ENCODE assay signal across 8 cellular contexts in the genomic region with DNA sequence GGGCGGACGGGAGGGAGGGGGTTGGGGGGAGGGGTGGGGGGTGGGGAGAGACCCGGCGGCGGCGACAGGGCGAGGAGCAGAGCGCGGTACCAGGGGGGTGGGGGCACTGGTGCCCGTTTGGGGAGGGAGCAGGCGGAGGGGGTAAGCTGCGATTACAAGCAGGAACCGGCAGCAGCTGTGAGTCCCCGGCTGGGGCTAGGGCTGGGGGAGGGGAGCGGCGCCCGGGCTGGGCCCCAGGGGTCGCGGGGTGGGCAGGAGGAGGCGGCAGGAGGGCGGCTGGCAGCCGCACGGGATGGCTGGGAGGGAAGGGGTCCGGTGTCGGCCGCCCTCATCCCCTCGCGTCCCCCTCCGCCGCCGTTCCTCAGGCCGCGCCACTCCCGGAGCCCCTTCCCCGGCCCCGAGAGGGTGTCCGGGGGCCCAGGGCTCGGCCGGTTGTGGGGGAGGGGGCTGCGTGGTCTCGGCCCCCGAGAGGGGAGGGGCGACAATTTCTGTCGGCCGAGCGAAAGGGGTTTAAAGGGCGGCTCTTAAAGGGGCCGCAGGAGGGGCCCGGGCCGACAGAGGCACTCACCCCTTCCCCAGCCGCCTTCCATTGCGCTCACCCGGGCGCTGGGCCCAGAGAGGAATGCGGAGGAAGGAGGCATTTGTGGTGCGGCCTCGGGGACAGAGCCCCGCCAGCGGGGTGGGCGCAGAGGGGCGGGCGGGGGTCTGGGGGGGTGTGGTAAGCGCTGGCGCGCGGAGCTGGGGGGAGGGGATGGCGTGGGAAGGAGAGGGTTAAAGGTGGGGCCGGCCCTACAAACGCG. TPM values are rescaled to one million over a fixed set of nuclear protein-coding genes. Genes with fewer than 3 reads are reported as not detected.
DNase-seq lines count a peak whose midpoint lies in the region; ATAC-seq and TF ChIP-seq lines count a peak whose summit lies in the region.

A gene with protein sequence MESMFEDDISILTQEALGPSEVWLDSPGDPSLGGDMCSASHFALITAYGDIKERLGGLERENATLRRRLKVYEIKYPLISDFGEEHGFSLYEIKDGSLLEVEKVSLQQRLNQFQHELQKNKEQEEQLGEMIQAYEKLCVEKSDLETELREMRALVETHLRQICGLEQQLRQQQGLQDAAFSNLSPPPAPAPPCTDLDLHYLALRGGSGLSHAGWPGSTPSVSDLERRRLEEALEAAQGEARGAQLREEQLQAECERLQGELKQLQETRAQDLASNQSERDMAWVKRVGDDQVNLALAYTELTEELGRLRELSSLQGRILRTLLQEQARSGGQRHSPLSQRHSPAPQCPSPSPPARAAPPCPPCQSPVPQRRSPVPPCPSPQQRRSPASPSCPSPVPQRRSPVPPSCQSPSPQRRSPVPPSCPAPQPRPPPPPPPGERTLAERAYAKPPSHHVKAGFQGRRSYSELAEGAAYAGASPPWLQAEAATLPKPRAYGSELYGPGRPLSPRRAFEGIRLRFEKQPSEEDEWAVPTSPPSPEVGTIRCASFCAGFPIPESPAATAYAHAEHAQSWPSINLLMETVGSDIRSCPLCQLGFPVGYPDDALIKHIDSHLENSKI (plus strand): TSS at position 144 of the 800 bp plus-strand sequence. CDS start 1,952 bp downstream, outside the sequence.

- WGBS in neuronal stem cell (ENCODE audit: extremely low coverage in 2 of 2, insufficient read length in 2 of 2, insufficient replicate concordance in 1 of 2), 2 donors: no CpG with 5 or more reads among the region's 70 CpGs

- H3K9ac ChIP-seq in OCI-LY1 (ENCODE audit: low read length): peak within 1 kb of the TSS; percentile 75
- peak within 1 kb of the TSS; percentile 94 for H3K9ac ChIP-seq in neuronal stem cell (ENCODE audit: low read depth, low read length, poor library complexity)

- H3K79me2 ChIP-seq in OCI-LY1 (ENCODE audit: insufficient read depth, low read length): no peaks in the 10 kb centered on the region

- H3K27me3 ChIP-seq in OCI-LY1 (ENCODE audit: insufficient read depth, low read length) (no peaks in the 10 kb centered on the region), neuronal stem cell (ENCODE audit: control insufficient read depth in 3 of 3, insufficient read depth in 3 of 3, low read depth in 1 of 3, low read length in 3 of 3) (no peaks in the 10 kb centered on the region)

- no peak for ATAC-seq in HG03196 (IDR thresholded peaks at IDR 0.05; ENCODE audit: unreplicated experiment)

- DNase-seq in NCI-H510A (lab: John Stamatoyannopoulos, UW): peak; percentile 31
- DNase-seq in NCI-H510A treated with DMSO at 0.1 percent for 48 hours (lab: John Stamatoyannopoulos, UW): no peak
- peak; percentile 54 for DNase-seq in activated gamma-delta T cell (lab: John Stamatoyannopoulos, UW)
- peak in 1 of 2 donors; percentile 67 for DNase-seq in foreskin fibroblast
- DNase-seq in neuronal stem cell (ENCODE audit: low spot score): peak; percentile 88
- no peak for DNase-seq in NCI-H187 treated with DMSO at 0.1 percent for 48 hours (lab: John Stamatoyannopoulos, UW)

- peak within 1 kb of the TSS; percentile 98 for H3K18ac ChIP-seq in neuronal stem cell (ENCODE audit: low read length)

- H3K4me2 ChIP-seq in OCI-LY1 (ENCODE audit: low read length) (peak within 1 kb of the TSS; percentile 98), neuronal stem cell (ENCODE audit: insufficient read depth, low read length, poor library complexity, severe bottlenecking) (peak within 1 kb of the TSS; percentile 95)

- H3K36me3 ChIP-seq in OCI-LY1 (ENCODE audit: insufficient read depth, low read length): peaks cover 6% of the 10 kb centered on the region; the same call in 1 of the 2 replicates
- peaks cover 4 to 9% of the 10 kb centered on the region in 2 donors for H3K36me3 ChIP-seq in neuronal stem cell (replicated peaks in 1 of 2; ENCODE audit: control insufficient read depth in 2 of 2, insufficient read depth in 2 of 2, low read length in 2 of 2)

- peak within 1 kb of the TSS; percentile 87 for H2AK5ac ChIP-seq in neuronal stem cell (ENCODE audit: low read depth, low read length)

- H2AFZ ChIP-seq in OCI-LY1 (ENCODE audit: low read length) (no peak within 1 kb of the TSS), neuronal stem cell (ENCODE audit: low read length) (peak within 1 kb of the TSS; percentile 88)

- H2BK5ac ChIP-seq in neuronal stem cell (ENCODE audit: low read length): peak within 1 kb of the TSS; percentile 77

- H4K8ac ChIP-seq in neuronal stem cell (ENCODE audit: low read depth, low read length): no peak within 1 kb of the TSS

- H3K27ac ChIP-seq in OCI-LY1 (ENCODE audit: low read depth, low read length, poor library complexity, severe bottlenecking) (peak within 1 kb of the TSS; percentile 91), neuronal stem cell (replicated peaks; ENCODE audit: low read length) (peak within 1 kb of the TSS; percentile 88)

- peak within 1 kb of the TSS; percentile 95 for H3K23ac ChIP-seq in neuronal stem cell (ENCODE audit: low read depth, low read length, poor library complexity)

- peak within 1 kb of the TSS; percentile 61 for H3K4me3 ChIP-seq in OCI-LY1 (ENCODE audit: low read depth, low read length, poor library complexity, severe bottlenecking)
- peak within 1 kb of the TSS; percentile 70 to 82 for H3K4me3 ChIP-seq in foreskin fibroblast (ENCODE audit: low read depth in 1 of 2, low read length in 2 of 2)
- H3K4me3 ChIP-seq in neuronal stem cell (ENCODE audit: low read length in 2 of 2): peak within 1 kb of the TSS; percentile 75 to 94

- H2BK120ac ChIP-seq in neuronal stem cell (ENCODE audit: low read depth, low read length): peak within 1 kb of the TSS; percentile 68

- H3K4me1 ChIP-seq in OCI-LY1 (ENCODE audit: insufficient read depth, low read length, severe bottlenecking): peaks cover 40% of the 10 kb centered on the region
- H3K4me1 ChIP-seq in neuronal stem cell (ENCODE audit: control insufficient read depth in 2 of 2, insufficient read depth in 1 of 2, low read depth in 1 of 2, low read length in 2 of 2): peaks cover 20 to 26% of the 10 kb centered on the region in 2 donors

- H3F3A ChIP-seq in OCI-LY1 (ENCODE audit: insufficient read depth, low read length): peaks cover 3% of the 10 kb centered on the region; the same call in 1 of the 2 replicates

- H4K91ac ChIP-seq in neuronal stem cell (ENCODE audit: low read depth, low read length, poor library complexity): no peak within 1 kb of the TSS

- peak within 1 kb of the TSS; percentile 78 for H3K14ac ChIP-seq in neuronal stem cell (ENCODE audit: low read length)

- H3K9me3 ChIP-seq in OCI-LY1 (ENCODE audit: low read length) (no peaks in the 10 kb centered on the region), neuronal stem cell (replicated peaks in 1 of 2; ENCODE audit: control insufficient read depth in 2 of 2, insufficient read depth in 1 of 2, low read depth in 1 of 2, low read length in 2 of 2) (no peaks in the 10 kb centered on the region)

- no peak within 1 kb of the TSS for H3K4ac ChIP-seq in neuronal stem cell (ENCODE audit: low read length)

- no peaks in the 10 kb centered on the region for H4K20me1 ChIP-seq in OCI-LY1 (ENCODE audit: insufficient read depth, low read length)

- TF ChIP-seq CTCF in OCI-LY1 (IDR thresholded peaks at IDR 0.05; ENCODE audit: low read length): no peak
- TF ChIP-seq CTCF in foreskin fibroblast (IDR thresholded peaks at IDR 0.05; ENCODE audit: low read depth, low read length): no peak

- no peaks in the 10 kb centered on the region for H3K9me2 ChIP-seq in OCI-LY1 (ENCODE audit: low read depth, low read length)

- H2BK15ac ChIP-seq in neuronal stem cell (ENCODE audit: low read length): peak within 1 kb of the TSS; percentile 94

- peak within 1 kb of the TSS; percentile 92 for H2BK12ac ChIP-seq in neuronal stem cell (ENCODE audit: low read length)

- H3K79me1 ChIP-seq in neuronal stem cell (ENCODE audit: low read depth, low read length): peaks cover 8% of the 10 kb centered on the region

RNA-seq across cellular contexts. Expression of the gene that starts here (rescaled TPM):
- polyA plus RNA-seq in neuronal stem cell (2013, experiment 1 of 2): 12.8 TPM
- 13.4 TPM for polyA plus RNA-seq in neuronal stem cell (2013, experiment 2 of 2)

Comparison
In these comparisons a context has a peak if more than half of its experiments do, and no peak if none do; other contexts are left out.
1. DNase-seq: peak in NCI-H510A (single experiment), activated gamma-delta T cell (single experiment) and neuronal stem cell (single experiment); none in NCI-H510A treated with DMSO at 0.1 percent for 48 hours (single experiment) and NCI-H187 treated with DMSO at 0.1 percent for 48 hours (single experiment).
2. Peak in every context shown above with its lines, with median percentiles within 50 percentile points of each other: H3K4me3 ChIP-seq.